8 cellular contexts compared by ENCODE assay signal in genomic region chr14:103384450-103385152, GRCh38. TPM values are rescaled to one million over a fixed set of nuclear protein-coding genes. Genes with fewer than 3 reads are reported as not detected.
DNase-seq lines count a peak whose midpoint lies in the region; ATAC-seq and TF ChIP-seq lines count a peak whose summit lies in the region.

No MANE protein-coding gene starts in this region.

- peaks cover 0 to 2% (median 0%) of the 10 kb centered on the region in 7 donors for H3K9me3 Mint-ChIP-seq in naive B cell

- H3K27ac Mint-ChIP-seq in naive B cell: peak overlapping the region; percentile 49 to 98 (median 92)

- H3K27ac ChIP-seq in cingulate gyrus (ENCODE audit: low read depth, low read length): peak overlapping the region; percentile 96

- TF ChIP-seq EP300 in Ishikawa (IDR thresholded peaks at IDR 0.05; ENCODE audit: borderline replicate concordance): no peak

- ATAC-seq in naive B cell (ENCODE audit: low read depth in 2 of 2): no peak
- no peak for ATAC-seq in GM21381 (IDR thresholded peaks at IDR 0.05; ENCODE audit: unreplicated experiment)

- H3K27me3 Mint-ChIP-seq in naive B cell: peaks cover 1 to 26% (median 8%) of the 10 kb centered on the region in 3 donors

- peak overlapping the region; percentile 90 to 98 (median 94) for H3K4me3 Mint-ChIP-seq in naive B cell

- peak; percentile 60 for DNase-seq in activated CD8-positive, alpha-beta memory T cell treated with anti-CD3 and anti-CD28 coated beads for 24 hours
- no peak for DNase-seq in activated CD8-positive, alpha-beta memory T cell treated with anti-CD3 and anti-CD28 coated beads, Interleukin-2, amount 50 U/mL, for 48 hours
- no peak for DNase-seq in naive B cell
- DNase-seq in KBM-7: no peak
- DNase-seq in NCI-H446 (lab: John Stamatoyannopoulos, UW): no peak

- H3K4me1 Mint-ChIP-seq in naive B cell: peaks cover 8 to 48% (median 44%) of the 10 kb centered on the region in 3 donors

- no peaks in the 10 kb centered on the region for H3K36me3 Mint-ChIP-seq in naive B cell

- TF ChIP-seq RAD21 in Ishikawa (IDR thresholded peaks at IDR 0.05; ENCODE audit: low read depth): no peak

- in situ Hi-C loops in KBM-7 (cut with MboI; ENCODE audit: low pct_unique_long_range_greater_than_20kb, low sequenced_read_pairs): no loop called here

TF ChIP-seq in Ishikawa, 13 proteins besides CTCF, POLR2A, EP300 and RAD21:
- TF ChIP-seq MAX (IDR thresholded peaks at IDR 0.05) (no peak), ZBTB7A (IDR thresholded peaks at IDR 0.05; ENCODE audit: low read depth) (0 out of 2 replicates have a peak, but pooled peaks have one; percentile 27), NFIC (IDR thresholded peaks at IDR 0.05) (peak; percentile 62)

RNA-seq across cellular contexts. Expression of gene MARK3, which starts 0.6 kb away (rescaled TPM):
- polyA plus RNA-seq in naive B cell (ENCODE audit: low read depth in 6 of 6): 10 to 100 TPM; 31.4 to 61.4 (median 34.6) TPM

RNA-seq across cellular contexts. Expression of gene EIF5, which starts 50.6 kb away (rescaled TPM):
- polyA plus RNA-seq in naive B cell (ENCODE audit: low read depth in 6 of 6): 100 to 1,000 TPM; 419 to 531 (median 455) TPM
